In the genomic region with DNA sequence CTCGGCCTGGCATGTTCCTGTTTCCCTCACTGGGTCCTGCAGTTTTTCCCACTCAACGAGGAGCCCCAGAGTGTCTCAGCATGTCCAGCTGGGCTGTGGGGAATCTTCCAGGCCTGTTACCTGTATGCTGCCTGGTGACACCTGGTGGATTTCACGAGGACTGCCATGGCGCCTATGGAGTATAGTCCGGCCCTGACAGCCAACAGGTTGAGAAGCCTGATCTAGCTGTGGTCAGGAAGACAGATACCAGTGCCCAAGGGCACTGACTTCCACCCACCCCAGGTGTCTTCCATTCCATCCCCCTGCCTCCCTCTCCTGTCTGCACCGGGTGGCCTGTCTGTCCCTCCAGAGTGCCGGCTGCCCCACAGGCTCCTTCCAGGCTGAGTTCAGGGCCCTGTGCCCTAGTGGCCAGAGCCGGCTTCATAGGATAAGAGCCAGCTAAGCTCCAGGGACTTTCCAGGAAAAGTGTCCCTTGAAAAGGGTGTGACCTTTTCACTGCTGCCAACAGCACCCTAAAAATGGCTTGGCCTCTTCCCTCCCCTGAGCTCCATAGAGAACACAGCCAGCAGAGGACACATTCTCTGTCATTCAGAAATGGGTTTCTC, we compare ENCODE assay signal across 7 cellular contexts.
DNase-seq lines count a peak whose midpoint lies in the region; ATAC-seq and TF ChIP-seq lines count a peak whose summit lies in the region.
"Not testable (repeated sequence)": the region's sequence is repeated elsewhere in the genome, so short reads cannot be mapped to it uniquely, and the experiment has no call there.

No MANE protein-coding gene starts in this region.

- not testable (repeated sequence) for H3K36me3 Mint-ChIP-seq in activated CD4-positive, alpha-beta memory T cell treated with anti-CD3 and anti-CD28 coated beads for 36 hours; neural crest cell (ENCODE audit: low read depth)

- H3K9me2 ChIP-seq in hepatocyte (replicated peaks; ENCODE audit: insufficient read depth): not testable (repeated sequence)

- H3K36me3 ChIP-seq in Panc1 (ENCODE audit: control insufficient read depth, insufficient read depth, low read length); colonic mucosa; hepatocyte (replicated peaks; ENCODE audit: insufficient read depth, low read depth): not testable (repeated sequence)

- not testable (repeated sequence) for H3K27ac Mint-ChIP-seq in activated CD4-positive, alpha-beta memory T cell treated with anti-CD3 and anti-CD28 coated beads for 36 hours; neural crest cell (ENCODE audit: unreplicated experiment)

- H4K20me1 ChIP-seq in hepatocyte (ENCODE audit: insufficient read depth, poor library complexity, severe bottlenecking): not testable (repeated sequence)

- H3K27ac ChIP-seq in Panc1 (ENCODE audit: low read length); colonic mucosa; hepatocyte: not testable (repeated sequence)

- H3K4me2 ChIP-seq in hepatocyte: not testable (repeated sequence)

- not testable (repeated sequence) for H3K9ac ChIP-seq in colonic mucosa (ENCODE audit: low read depth in 2 of 2, low read length in 2 of 2)

- 64% methylated on average over 8 of the region's 8 CpGs for WGBS in hepatocyte (ENCODE audit: low lambda C conversion rate, missing lambda C conversion rate)

- not testable (repeated sequence) for ATAC-seq in Panc1

- not testable (repeated sequence) for H3K27me3 Mint-ChIP-seq in activated CD4-positive, alpha-beta memory T cell treated with anti-CD3 and anti-CD28 coated beads for 36 hours; neural crest cell (ENCODE audit: low read depth)

- not testable (repeated sequence) for H3K4me3 Mint-ChIP-seq in activated CD4-positive, alpha-beta memory T cell treated with anti-CD3 and anti-CD28 coated beads for 36 hours; neural crest cell

- H3K4me1 Mint-ChIP-seq in activated CD4-positive, alpha-beta memory T cell treated with anti-CD3 and anti-CD28 coated beads for 36 hours (ENCODE audit: low read depth); neural crest cell: not testable (repeated sequence)

- intact Hi-C loops in Panc1 (cut with micrococcal nuclease; ENCODE audit: unreplicated experiment); activated CD4-positive, alpha-beta memory T cell treated with anti-CD3 and anti-CD28 coated beads for 36 hours (cut with micrococcal nuclease); colonic mucosa (cut with DNase I): not testable (repeated sequence)

- H3K79me2 ChIP-seq in hepatocyte: not testable (repeated sequence)

- not testable (repeated sequence) for H3K9me3 ChIP-seq in Panc1 (ENCODE audit: control insufficient read depth, insufficient read depth, low read depth, low read length); colonic mucosa; hepatocyte (ENCODE audit: low read depth)

- not testable (repeated sequence) for H3K4me3 ChIP-seq in Panc1 (ENCODE audit: low read depth in 2 of 2, low read length in 2 of 2); colonic mucosa; hepatocyte

- POLR2A ChIA-PET in Panc1 (lab: Charles Lee): interaction anchor here (0.7 kb wide), 1 partner anchor 80 kb away, joined by 4 read pairs; no protein-coding TSS in a partner anchor
- POLR2A ChIA-PET in activated CD4-positive, alpha-beta memory T cell treated with anti-CD3 and anti-CD28 coated beads for 36 hours (lab: Charles Lee): not testable (repeated sequence)

- H3K4me1 ChIP-seq in Panc1 (ENCODE audit: control insufficient read depth, insufficient read depth, low read length); colonic mucosa; hepatocyte (ENCODE audit: insufficient read depth): not testable (repeated sequence)

- H3K9me3 Mint-ChIP-seq in activated CD4-positive, alpha-beta memory T cell treated with anti-CD3 and anti-CD28 coated beads for 36 hours; neural crest cell: not testable (repeated sequence)

- not testable (repeated sequence) for H3K27me3 ChIP-seq in Panc1 (ENCODE audit: control insufficient read depth, insufficient read depth, low read length); colonic mucosa; hepatocyte

- CTCF ChIA-PET in Panc1 (lab: Charles Lee); activated CD4-positive, alpha-beta memory T cell treated with anti-CD3 and anti-CD28 coated beads for 36 hours (lab: Charles Lee): not testable (repeated sequence)

- TF ChIP-seq CTCF in GM12872 (IDR thresholded peaks at IDR 0.05; ENCODE audit: insufficient read depth, low read depth, low read length) (0 out of 3 replicates have a peak, but pooled peaks have one; percentile 10), Panc1 (IDR thresholded peaks at IDR 0.05) (peak; percentile 43), colonic mucosa (IDR thresholded peaks at IDR 0.05) (peak; percentile 22), neural crest cell (conservative IDR thresholded peaks at IDR 0.05) (peak; percentile 20)
- TF ChIP-seq CTCF in hepatocyte (IDR thresholded peaks at IDR 0.05; ENCODE audit: poor library complexity): not testable (repeated sequence)

- in situ Hi-C loops in Panc1 (cut with HindIII; ENCODE audit: low pct_unique_long_range_greater_than_20kb, low sequenced_read_pairs): not testable (repeated sequence)

- not testable (repeated sequence) for H2AFZ ChIP-seq in hepatocyte

- peak; percentile 22 for DNase-seq in NAMALWA (ENCODE audit: low spot score)
- not testable (repeated sequence) for DNase-seq in Panc1 (ENCODE audit: low read depth, low spot score); neural crest cell (ENCODE audit: low read depth, low spot score)
- DNase-seq in activated CD4-positive, alpha-beta memory T cell treated with anti-CD3 and anti-CD28 coated beads for 36 hours: peak; percentile 37
- DNase-seq in colonic mucosa: peak; percentile 57
- peak; percentile 35 for DNase-seq in hepatocyte (ENCODE audit: low spot score)

- not testable (repeated sequence) for BruUV-seq in Panc1 (replicated peaks; lab: Mats Ljungman, UMichigan)
